ENCODE assay signal across 17 cellular contexts in genomic region chr21:33854604-33855003, GRCh38.
DNase-seq lines count a peak whose midpoint lies in the region; ATAC-seq, FAIRE-seq and TF ChIP-seq lines count a peak whose summit lies in the region.
"Had no signal": no experiment of that assay in that cellular context is flagged by ENCODE, and none has a peak within 500 bp of the region (broad histone marks: within the 10 kb centered on the region; RNA-seq: fewer than 3 reads in every experiment).

No MANE protein-coding gene starts in this region.

- no peak for TF ChIP-seq CTCF in Panc1 (IDR thresholded peaks at IDR 0.05)

- H3K36me3 ChIP-seq in Panc1 (ENCODE audit: control insufficient read depth, insufficient read depth, low read length), result no peaks in the 10 kb centered on the region
- H3K36me3 ChIP-seq in effector memory CD4-positive, alpha-beta T cell (ENCODE audit: control insufficient read depth, insufficient read depth, low read length), result no peaks in the 10 kb centered on the region
- H3K36me3 ChIP-seq: prostate gland, tibial nerve had no signal

- no peak overlapping the region for H3K4me3 ChIP-seq in Panc1 (ENCODE audit: low read depth in 2 of 2, low read length in 2 of 2)
- no peak overlapping the region for H3K4me3 ChIP-seq in effector memory CD4-positive, alpha-beta T cell (ENCODE audit: insufficient read depth, low read depth, low read length, poor library complexity, severe bottlenecking)
- H3K4me3 ChIP-seq: prostate gland, tibial nerve had no signal

- CTCF ChIA-PET in Panc1 (lab: Charles Lee), result interaction anchor here (0.5 to 0.7 kb wide), 2 partner anchors 32 to 40 kb away, joined by 3 read pairs; no protein-coding TSS in a partner anchor

- DNase-seq in AG08395 (ENCODE audit: low spot score), result peak; percentile 28
- peak; percentile 37 for DNase-seq in H54 (ENCODE audit: insufficient read length, low spot score)
- peak; percentile 7 for DNase-seq in Panc1 (ENCODE audit: low read depth, low spot score)
- DNase-seq in foreskin melanocyte, result peak; percentile 58
- DNase-seq in NCI-H510A (lab: John Stamatoyannopoulos, UW), result no peak
- no peak for DNase-seq in effector memory CD4-positive, alpha-beta T cell
- no peak for DNase-seq in activated effector memory CD4-positive, alpha-beta T cell treated with Interleukin-2 at 50 U/mL for 16 hours
- no peak for DNase-seq in NCI-H128 (lab: John Stamatoyannopoulos, UW; ENCODE audit: unreplicated experiment)
- DNase-seq: activated CD8-positive, alpha-beta memory T cell treated with anti-CD3 and anti-CD28 coated beads, Interleukin-2, amount 10 ng/mL, durations not matched to agents 7 days and 5 days; DMS79 treated with DMSO at 0.1 percent for 48 hours; effector memory CD8-positive, alpha-beta T cell; NCI-H1436 treated with DMSO at 0.1 percent for 48 hours; NK-92 treated with Interleukin-12 subunit alpha and Interleukin-12 subunit beta, amount 100 ng/mL, for 24 hours; stimulated activated CD8-positive, alpha-beta memory T cell treated with anti-CD3 and anti-CD28 coated beads, Interleukin-4, amount 100 ng/mL, for 48 hours; SW 1271 had no signal

- in situ Hi-C loops in Panc1 (cut with HindIII; ENCODE audit: low pct_unique_long_range_greater_than_20kb, low sequenced_read_pairs), result no loop called here

- peak; percentile 73 for ATAC-seq in Panc1
- ATAC-seq: activated CD8-positive, alpha-beta memory T cell treated with anti-CD3 and anti-CD28 coated beads, Interleukin-2, amount 10 ng/mL, durations not matched to agents 7 days and 5 days; effector memory CD8-positive, alpha-beta T cell had no signal

- no peaks in the 10 kb centered on the region for H3K27me3 ChIP-seq in Panc1 (ENCODE audit: control insufficient read depth, insufficient read depth, low read length)
- H3K27me3 ChIP-seq in effector memory CD4-positive, alpha-beta T cell (replicated peaks; ENCODE audit: control insufficient read depth, insufficient read depth, low read length, poor library complexity, severe bottlenecking), result no peaks in the 10 kb centered on the region
- H3K27me3 ChIP-seq: tibial nerve had no signal

- peaks cover 14% of the 10 kb centered on the region for H3K4me1 ChIP-seq in Panc1 (ENCODE audit: control insufficient read depth, insufficient read depth, low read length)
- no peaks in the 10 kb centered on the region for H3K4me1 ChIP-seq in effector memory CD4-positive, alpha-beta T cell (ENCODE audit: control insufficient read depth, insufficient read depth, low read length, poor library complexity, severe bottlenecking)
- H3K4me1 ChIP-seq: prostate gland had no signal

- peak overlapping the region; percentile 71 for H3K27ac ChIP-seq in Panc1 (ENCODE audit: low read length)
- H3K27ac ChIP-seq in effector memory CD4-positive, alpha-beta T cell (ENCODE audit: insufficient read depth, low read length, poor library complexity, severe bottlenecking), result no peak overlapping the region
- H3K27ac ChIP-seq: prostate gland, tibial nerve had no signal

- no peak for FAIRE-seq in H54 (lab: Jason Lieb, UNC)

- BruUV-seq in Panc1 (replicated peaks; lab: Mats Ljungman, UMichigan), result no TSS peak

- intact Hi-C loops in Panc1 (cut with micrococcal nuclease; ENCODE audit: unreplicated experiment), result no loop called here

- POLR2A ChIA-PET in Panc1 (lab: Charles Lee), result interaction anchor here (0.5 to 1.0 kb wide), 3 partner anchors 12 to 271 kb away, joined by 4 to 14 read pairs (median 5); no protein-coding TSS in a partner anchor

- H3K9me3 ChIP-seq in Panc1 (ENCODE audit: control insufficient read depth, insufficient read depth, low read depth, low read length), result no peaks in the 10 kb centered on the region
- no peaks in the 10 kb centered on the region for H3K9me3 ChIP-seq in effector memory CD4-positive, alpha-beta T cell (ENCODE audit: control insufficient read depth, low read length)
- H3K9me3 ChIP-seq: prostate gland, tibial nerve had no signal

- TF ChIP-seq POLR2A in H54 (IDR thresholded peaks at IDR 0.05; ENCODE audit: low read depth, low read length), result no peak

Comparison
In these comparisons a context has a peak if more than half of its experiments do, and no peak if none do; other contexts are left out.
1. DNase-seq: peak in AG08395 (single experiment), H54 (single experiment), Panc1 (single experiment) and foreskin melanocyte (single experiment); none in NCI-H510A (single experiment), effector memory CD4-positive, alpha-beta T cell (0 of 3), activated effector memory CD4-positive, alpha-beta T cell treated with Interleukin-2 at 50 U/mL for 16 hours (single experiment) and NCI-H128 (single experiment).